Comparison of ENCODE assay signal across 17 cellular contexts in genomic region chr12:96354844-96355534, GRCh38.
"Had no signal": no experiment of that assay in that cellular context is flagged by ENCODE, and none has a peak within 500 bp of the region (broad histone marks: within the 10 kb centered on the region; RNA-seq: fewer than 3 reads in every experiment).

No MANE protein-coding gene starts in this region.

- H3K27me3 Mint-ChIP-seq: brain had no signal

- H3K36me3 ChIP-seq: adrenal gland, neural progenitor cell, ovary had no signal

- DNase-seq: activated CD4-positive, alpha-beta T cell treated with anti-CD3 and anti-CD28 coated beads for 48 hours; activated CD8-positive, alpha-beta memory T cell treated with anti-CD3 and anti-CD28 coated beads, Interleukin-2, amount 50 U/mL, for 4 hours; activated CD8-positive, alpha-beta T cell treated with anti-CD3 and anti-CD28 coated beads, Interleukin-2, amount 10 ng/mL, durations not matched to agents 7 days and 5 days; activated naive CD4-positive, alpha-beta T cell treated with anti-CD3 and anti-CD28 coated beads for 36 hours; adrenal gland; central memory CD4-positive, alpha-beta T cell; glutamatergic neuron; hypothalamus; kidney glomerular epithelial cell; ovary; stimulated activated CD4-positive, alpha-beta T cell treated with anti-CD3 and anti-CD28 coated beads, Interleukin-12 subunit alpha, Interleukin-12 subunit beta, amount 100 ng/mL, for 4 hours; stimulated activated CD4-positive, alpha-beta T cell treated with anti-CD3 and anti-CD28 coated beads, Interleukin-2, amount 100 ng/mL, for 24 hours; T-helper 2 cell had no signal

- H3K27me3 ChIP-seq: adrenal gland, neural progenitor cell, ovary had no signal

- H3K27ac Mint-ChIP-seq: activated CD8-positive, alpha-beta T cell treated with anti-CD3 and anti-CD28 coated beads, Interleukin-2, amount 10 ng/mL, durations not matched to agents 7 days and 5 days; activated naive CD4-positive, alpha-beta T cell treated with anti-CD3 and anti-CD28 coated beads for 36 hours; activated T-helper 1 cell treated with anti-CD3 and anti-CD28 coated beads, Interleukin-12 subunit alpha, Interleukin-12 subunit beta, Interleukin-2, Interleukin-4 antibody, amounts not matched to agents 30 ng/mL and 10 ng/mL and 1 ng/mL, durations not matched to agents 14 hours and 24 hours and 36 hours; neural progenitor cell had no signal

- H3K36me3 Mint-ChIP-seq: neural progenitor cell had no signal

- H3K4me3 Mint-ChIP-seq: activated CD8-positive, alpha-beta T cell treated with anti-CD3 and anti-CD28 coated beads, Interleukin-2, amount 10 ng/mL, durations not matched to agents 7 days and 5 days; activated naive CD4-positive, alpha-beta T cell treated with anti-CD3 and anti-CD28 coated beads for 36 hours; activated T-helper 1 cell treated with anti-CD3 and anti-CD28 coated beads, Interleukin-12 subunit alpha, Interleukin-12 subunit beta, Interleukin-2, Interleukin-4 antibody, amounts not matched to agents 30 ng/mL and 10 ng/mL and 1 ng/mL, durations not matched to agents 14 hours and 24 hours and 36 hours; brain; neural progenitor cell had no signal

- H3K9me3 ChIP-seq: adrenal gland, ovary had no signal

- ATAC-seq: activated CD8-positive, alpha-beta T cell treated with anti-CD3 and anti-CD28 coated beads, Interleukin-2, amount 10 ng/mL, durations not matched to agents 7 days and 5 days had no signal

- H3K27ac ChIP-seq: adrenal gland, coronary artery, neural progenitor cell, ovary had no signal

- H3K4me3 ChIP-seq: adrenal gland, coronary artery, neural progenitor cell, ovary had no signal

- H3K4me1 ChIP-seq: neural progenitor cell had no signal

- H3K9me3 Mint-ChIP-seq: activated naive CD4-positive, alpha-beta T cell treated with anti-CD3 and anti-CD28 coated beads for 36 hours; activated T-helper 1 cell treated with anti-CD3 and anti-CD28 coated beads, Interleukin-12 subunit alpha, Interleukin-12 subunit beta, Interleukin-2, Interleukin-4 antibody, amounts not matched to agents 30 ng/mL and 10 ng/mL and 1 ng/mL, durations not matched to agents 14 hours and 24 hours and 36 hours; neural progenitor cell had no signal
